ENCODE assay signal across 2 cellular contexts in genomic region chr6:33530617-33531016, GRCh38.
TF ChIP-seq lines count a peak whose summit lies in the region.

No MANE protein-coding gene starts in this region.

TF ChIP-seq in K562, 482 proteins besides CTCF, POLR2A, EP300 and RAD21:
- TF ChIP-seq ZNF316 (IDR thresholded peaks at IDR 0.05) (peak; percentile 91), C11orf30 (IDR thresholded peaks at IDR 0.05; ENCODE audit: low read depth) (peak; percentile 81; the same call in 1 of the 2 replicates), MAFG (tag; conservative IDR thresholded peaks at IDR 0.05) (peak; percentile 61)

TF ChIP-seq in HepG2, 621 proteins besides CTCF, POLR2A, EP300 and RAD21:
- TF ChIP-seq MAFF (IDR thresholded peaks at IDR 0.05; ENCODE audit: low read depth, low read length): peak; percentile 41; the same call in 1 of the 2 replicates
- peak; percentile 40 to 67; a peak in 3 of 4 replicates for TF ChIP-seq MAFK (conservative IDR thresholded peaks at IDR 0.05 in 1 of 2, IDR thresholded peaks at IDR 0.05 in 1 of 2; ENCODE audit: low read length in 2 of 2)
TF ChIP-seq in HepG2: peak in this region for 2; not testable (repeated sequence) for 619.
